ENCODE assay signal across 1 cellular context in the genomic region with DNA sequence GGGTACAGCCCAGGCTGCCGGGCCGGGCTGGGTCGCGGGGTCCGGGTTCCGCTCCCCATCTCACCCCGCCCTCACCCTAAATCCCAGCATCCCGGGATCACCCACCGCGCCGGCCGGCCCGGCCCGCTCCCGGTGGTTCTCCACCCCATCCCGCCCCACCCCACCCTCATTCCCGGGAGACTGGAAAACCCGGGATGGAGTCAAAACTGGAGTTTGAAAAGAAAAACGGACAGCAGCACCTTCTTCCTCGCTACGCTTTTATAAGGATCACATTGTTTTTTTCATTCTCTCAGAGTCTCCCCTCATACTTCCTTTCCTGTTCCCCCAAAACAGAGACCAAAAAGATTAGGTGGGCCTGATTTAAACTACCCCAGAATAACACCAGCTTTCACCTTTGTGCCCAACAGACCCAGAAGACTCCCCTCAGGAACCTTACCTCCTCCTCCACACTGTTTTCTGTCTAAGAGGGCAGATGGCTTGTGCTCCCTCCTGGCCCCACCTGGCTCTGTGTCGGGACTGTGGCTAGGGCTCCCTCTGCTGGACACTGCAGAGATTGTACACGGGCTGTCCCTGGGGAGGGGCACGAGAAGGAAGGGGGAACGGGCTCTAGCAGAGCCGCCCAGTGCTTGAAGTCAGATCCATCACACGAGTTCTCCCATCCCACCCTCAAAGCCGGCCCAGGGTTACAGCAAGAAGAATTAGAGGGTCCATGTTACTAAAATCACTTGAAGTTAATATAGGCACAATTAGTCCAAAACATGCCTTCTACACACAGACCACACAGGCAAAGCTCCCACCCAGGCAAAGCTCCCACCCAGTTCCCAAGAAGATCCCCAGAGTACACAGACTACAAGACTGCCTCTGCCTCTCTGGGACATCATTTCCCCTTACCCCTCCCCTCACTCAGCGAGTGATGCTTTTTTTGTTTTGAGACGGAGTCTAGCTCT.
TF ChIP-seq lines count a peak whose summit lies in the region.

No MANE protein-coding gene starts in this region.

TF ChIP-seq in HCT116, 20 proteins besides CTCF, POLR2A, EP300 and RAD21 (continued from another document):
- TF ChIP-seq, protein P1, sequence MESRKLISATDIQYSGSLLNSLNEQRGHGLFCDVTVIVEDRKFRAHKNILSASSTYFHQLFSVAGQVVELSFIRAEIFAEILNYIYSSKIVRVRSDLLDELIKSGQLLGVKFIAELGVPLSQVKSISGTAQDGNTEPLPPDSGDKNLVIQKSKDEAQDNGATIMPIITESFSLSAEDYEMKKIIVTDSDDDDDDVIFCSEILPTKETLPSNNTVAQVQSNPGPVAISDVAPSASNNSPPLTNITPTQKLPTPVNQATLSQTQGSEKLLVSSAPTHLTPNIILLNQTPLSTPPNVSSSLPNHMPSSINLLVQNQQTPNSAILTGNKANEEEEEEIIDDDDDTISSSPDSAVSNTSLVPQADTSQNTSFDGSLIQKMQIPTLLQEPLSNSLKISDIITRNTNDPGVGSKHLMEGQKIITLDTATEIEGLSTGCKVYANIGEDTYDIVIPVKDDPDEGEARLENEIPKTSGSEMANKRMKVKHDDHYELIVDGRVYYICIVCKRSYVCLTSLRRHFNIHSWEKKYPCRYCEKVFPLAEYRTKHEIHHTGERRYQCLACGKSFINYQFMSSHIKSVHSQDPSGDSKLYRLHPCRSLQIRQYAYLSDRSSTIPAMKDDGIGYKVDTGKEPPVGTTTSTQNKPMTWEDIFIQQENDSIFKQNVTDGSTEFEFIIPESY (IDR thresholded peaks at IDR 0.05; ENCODE audit: extremely low read depth, insufficient replicate concordance, low read length), result no peak
- TF ChIP-seq YY1 (IDR thresholded peaks at IDR 0.05; ENCODE audit: extremely low read depth, insufficient replicate concordance, low read depth, low read length) (peak; percentile 43), POLR2AphosphoS5 (IDR thresholded peaks at IDR 0.05; ENCODE audit: low read depth, low read length) (peak; percentile 78), SRF (IDR thresholded peaks at IDR 0.05; ENCODE audit: low read depth) (no peak), EZH2phosphoT487 (IDR thresholded peaks at IDR 0.05; ENCODE audit: borderline replicate concordance) (no peak), MAX (IDR thresholded peaks at IDR 0.05) (no peak), JUND (IDR thresholded peaks at IDR 0.05) (no peak), ZNF274 (IDR thresholded peaks at IDR 0.05; ENCODE audit: low read depth, low read length) (no peak), ZFX (IDR thresholded peaks at IDR 0.05) (no peak)
